Comparison of ENCODE assay signal across 19 cellular contexts in the genomic region with DNA sequence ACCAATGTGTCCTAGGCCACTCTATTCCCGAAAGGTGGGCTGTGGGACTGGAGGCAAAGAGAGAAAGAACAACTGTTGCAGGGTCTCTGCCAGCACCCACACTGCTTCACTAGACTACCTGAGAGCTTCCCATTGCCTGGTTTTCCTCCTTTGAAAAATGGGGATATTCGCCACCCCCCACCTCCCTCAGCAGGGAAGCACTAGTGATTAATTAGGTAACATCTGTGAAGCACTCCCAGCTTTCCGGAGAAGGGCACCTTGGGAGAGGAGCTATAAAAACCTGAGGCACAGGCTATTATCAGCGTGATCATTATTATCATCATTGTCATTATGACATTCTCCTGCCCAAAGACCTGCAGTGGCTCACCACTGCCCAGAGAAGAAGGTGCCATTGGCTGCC.
DNase-seq lines count a peak whose midpoint lies in the region; ATAC-seq and TF ChIP-seq lines count a peak whose summit lies in the region.
"Had no signal": no experiment of that assay in that cellular context is flagged by ENCODE, and none has a peak within 500 bp of the region (broad histone marks: within the 10 kb centered on the region; RNA-seq: fewer than 3 reads in every experiment).

No MANE protein-coding gene starts in this region.

- H3K9me3 ChIP-seq in BLaER1 (no peaks in the 10 kb centered on the region), A673 (ENCODE audit: low read depth, low read length, poor library complexity, severe bottlenecking) (no peaks in the 10 kb centered on the region)
- H3K9me3 ChIP-seq: BLaER1 treated with 17β-estradiol and CSF1 and Interleukin-3, amounts not matched to agents 10 nM and 100 nM; Caco-2 had no signal

- no peak overlapping the region for H3K4me3 Mint-ChIP-seq in GM23338

- H3K4me1 Mint-ChIP-seq in GM23338 = peaks cover 91% of the 10 kb centered on the region

- POLR2A ChIA-PET in A673 (lab: Charles Lee; ENCODE audit: low non-redundant PET) = no interaction called here

- H3K4me1 ChIP-seq in BLaER1 (peaks cover 67% of the 10 kb centered on the region), GM23338 (ENCODE audit: insufficient read depth) (peaks cover 94% of the 10 kb centered on the region), A673 (ENCODE audit: insufficient read depth, low read length, poor library complexity, severe bottlenecking) (no peaks in the 10 kb centered on the region)
- H3K4me1 ChIP-seq: Caco-2 had no signal

- no peak for TF ChIP-seq CTCF in GM23338 (conservative IDR thresholded peaks at IDR 0.05; ENCODE audit: low read depth in 2 of 2)
- TF ChIP-seq CTCF in A673 (conservative IDR thresholded peaks at IDR 0.05; ENCODE audit: low read depth, low read length) = no peak

- H3K27me3 Mint-ChIP-seq in GM23338 (ENCODE audit: insufficient read depth, low read depth, poor library complexity) = peaks cover 10% of the 10 kb centered on the region
- H3K27me3 Mint-ChIP-seq: CD4-positive, alpha-beta memory T cell had no signal

- H3K4me3 ChIP-seq in BLaER1 (no peak overlapping the region), GM23338 (0 out of 2 replicates have a peak overlapping the region, but pooled peaks have one; percentile 39), A673 (ENCODE audit: low read depth, low read length, poor library complexity, severe bottlenecking) (no peak overlapping the region)
- H3K4me3 ChIP-seq: BLaER1 treated with 17β-estradiol and CSF1 and Interleukin-3, amounts not matched to agents 10 nM and 100 nM; SK-N-MC had no signal

- H3K9me2 ChIP-seq in GM23338 (ENCODE audit: insufficient read depth) = no peaks in the 10 kb centered on the region; the same call in 1 of the 2 replicates

- H3K4me2 ChIP-seq in BLaER1 = 0 out of 2 replicates have a peak overlapping the region, but pooled peaks have one; percentile 2
- H3K4me2 ChIP-seq in GM23338 = peak overlapping the region; percentile 66

- H3K36me3 ChIP-seq in BLaER1 (peaks cover 24% of the 10 kb centered on the region; the same call in 1 of the 2 replicates), GM23338 (ENCODE audit: insufficient read depth) (no peaks in the 10 kb centered on the region), A673 (ENCODE audit: insufficient read depth, low read length, poor library complexity, severe bottlenecking) (no peaks in the 10 kb centered on the region)

- DNase-seq in GM23338 (ENCODE audit: low spot score) (no peak), NCI-H82 (lab: John Stamatoyannopoulos, UW) (peak; percentile 80), posterior vena cava (ENCODE audit: low spot score) (peak; percentile 28), hepatic stellate cell (ENCODE audit: low spot score) (no peak), A673 (ENCODE audit: low spot score) (no peak)
- no peak for DNase-seq in effector CD4-positive, alpha-beta T cell
- DNase-seq: ACHN; Caco-2; CD4-positive, alpha-beta memory T cell; DMS153; Kasumi-1; NCI-H1694; NCI-H526 treated with DMSO at 0.1 percent for 48 hours; NK-92 treated with Interleukin-12 subunit alpha and Interleukin-12 subunit beta, amount 100 ng/mL, for 24 hours; SHP77 treated with DMSO at 0.1 percent for 48 hours had no signal

- H3K27ac ChIP-seq in BLaER1 = no peak overlapping the region
- no peak overlapping the region for H3K27ac ChIP-seq in GM23338 (ENCODE audit: low read depth)
- no peak overlapping the region for H3K27ac ChIP-seq in A673 (ENCODE audit: low read depth, low read length, poor library complexity, severe bottlenecking)
- H3K27ac ChIP-seq: BLaER1 treated with 17β-estradiol and CSF1 and Interleukin-3, amounts not matched to agents 10 nM and 100 nM; RWPE1; SK-N-MC had no signal

- no peak overlapping the region for H2AFZ ChIP-seq in GM23338

- no peaks in the 10 kb centered on the region for H3K9me3 Mint-ChIP-seq in GM23338
- H3K9me3 Mint-ChIP-seq: CD4-positive, alpha-beta memory T cell had no signal

- BruUV-seq in A673 (replicated peaks; lab: Mats Ljungman, UMichigan) = no TSS peak

- H3K36me3 Mint-ChIP-seq in GM23338 (ENCODE audit: low read depth) = peaks cover 2% of the 10 kb centered on the region; the same call in 1 of the 3 replicates

- H4K20me1 ChIP-seq in BLaER1 = peaks cover 100% of the 10 kb centered on the region
- no peaks in the 10 kb centered on the region for H4K20me1 ChIP-seq in GM23338 (replicated peaks; ENCODE audit: insufficient read depth)

- H3F3A ChIP-seq in GM23338 (replicated peaks; ENCODE audit: low read depth) = no peaks in the 10 kb centered on the region

- intact Hi-C loops in posterior vena cava (cut with DNase I) = no loop called here
- intact Hi-C loops in A673 (cut with micrococcal nuclease; ENCODE audit: unreplicated experiment) = no loop called here

- CTCF ChIA-PET in A673 (lab: Charles Lee) = no interaction called here

- no peak overlapping the region for H3K9ac ChIP-seq in BLaER1
- H3K9ac ChIP-seq: BLaER1 treated with 17β-estradiol and CSF1 and Interleukin-3, amounts not matched to agents 10 nM and 100 nM had no signal

- no peak for ATAC-seq in GM23338

- no peak overlapping the region for H3K27ac Mint-ChIP-seq in GM23338

- H3K27me3 ChIP-seq in BLaER1 (no peaks in the 10 kb centered on the region), GM23338 (ENCODE audit: insufficient read depth) (no peaks in the 10 kb centered on the region), A673 (replicated peaks; ENCODE audit: insufficient read depth, low read depth, low read length, poor library complexity) (no peaks in the 10 kb centered on the region)
- H3K27me3 ChIP-seq: BLaER1 treated with 17β-estradiol and CSF1 and Interleukin-3, amounts not matched to agents 10 nM and 100 nM had no signal

- H3K79me2 ChIP-seq in GM23338 (replicated peaks; ENCODE audit: insufficient read depth) = peaks cover 81% of the 10 kb centered on the region

TF ChIP-seq in GM23338, 12 proteins besides CTCF, POLR2A, EP300 and RAD21 (continues in another document):
- TF ChIP-seq, protein P1, sequence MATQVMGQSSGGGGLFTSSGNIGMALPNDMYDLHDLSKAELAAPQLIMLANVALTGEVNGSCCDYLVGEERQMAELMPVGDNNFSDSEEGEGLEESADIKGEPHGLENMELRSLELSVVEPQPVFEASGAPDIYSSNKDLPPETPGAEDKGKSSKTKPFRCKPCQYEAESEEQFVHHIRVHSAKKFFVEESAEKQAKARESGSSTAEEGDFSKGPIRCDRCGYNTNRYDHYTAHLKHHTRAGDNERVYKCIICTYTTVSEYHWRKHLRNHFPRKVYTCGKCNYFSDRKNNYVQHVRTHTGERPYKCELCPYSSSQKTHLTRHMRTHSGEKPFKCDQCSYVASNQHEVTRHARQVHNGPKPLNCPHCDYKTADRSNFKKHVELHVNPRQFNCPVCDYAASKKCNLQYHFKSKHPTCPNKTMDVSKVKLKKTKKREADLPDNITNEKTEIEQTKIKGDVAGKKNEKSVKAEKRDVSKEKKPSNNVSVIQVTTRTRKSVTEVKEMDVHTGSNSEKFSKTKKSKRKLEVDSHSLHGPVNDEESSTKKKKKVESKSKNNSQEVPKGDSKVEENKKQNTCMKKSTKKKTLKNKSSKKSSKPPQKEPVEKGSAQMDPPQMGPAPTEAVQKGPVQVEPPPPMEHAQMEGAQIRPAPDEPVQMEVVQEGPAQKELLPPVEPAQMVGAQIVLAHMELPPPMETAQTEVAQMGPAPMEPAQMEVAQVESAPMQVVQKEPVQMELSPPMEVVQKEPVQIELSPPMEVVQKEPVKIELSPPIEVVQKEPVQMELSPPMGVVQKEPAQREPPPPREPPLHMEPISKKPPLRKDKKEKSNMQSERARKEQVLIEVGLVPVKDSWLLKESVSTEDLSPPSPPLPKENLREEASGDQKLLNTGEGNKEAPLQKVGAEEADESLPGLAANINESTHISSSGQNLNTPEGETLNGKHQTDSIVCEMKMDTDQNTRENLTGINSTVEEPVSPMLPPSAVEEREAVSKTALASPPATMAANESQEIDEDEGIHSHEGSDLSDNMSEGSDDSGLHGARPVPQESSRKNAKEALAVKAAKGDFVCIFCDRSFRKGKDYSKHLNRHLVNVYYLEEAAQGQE (IDR thresholded peaks at IDR 0.05; ENCODE audit: unreplicated experiment) = no peak
- TF ChIP-seq ZNF114 (CRISPR knock-in tag; IDR thresholded peaks at IDR 0.05) (no peak), CREB1 (CRISPR knock-in tag; IDR thresholded peaks at IDR 0.05; ENCODE audit: low read depth) (no peak), POLR2AphosphoS5 (IDR thresholded peaks at IDR 0.05; ENCODE audit: low read depth) (no peak)

Comparison
In these comparisons a context has a peak if more than half of its experiments do, and no peak if none do; other contexts are left out.
1. DNase-seq: peak in NCI-H82 (single experiment) and posterior vena cava (single experiment); none in GM23338 (single experiment), effector CD4-positive, alpha-beta T cell (single experiment), hepatic stellate cell (single experiment) and A673 (single experiment).